1 cellular context compared by ENCODE assay signal in genomic region chr1:232599178-232600041, GRCh38.
TF ChIP-seq lines count a peak whose summit lies in the region.

No MANE protein-coding gene starts in this region.

TF ChIP-seq in HEK293, 187 proteins besides CTCF, POLR2A, EP300 and RAD21 (continued from another document and continues in another):
- TF ChIP-seq ZNF558 (tag by site-specific recombination; IDR thresholded peaks at IDR 0.05) (0 out of 2 replicates have a peak, but pooled peaks have one; percentile 56), BCL11B (tag by site-specific recombination; IDR thresholded peaks at IDR 0.05; ENCODE audit: low read depth) (0 out of 2 replicates have a peak, but pooled peaks have one; percentile 40), ZEB2 (tag by site-specific recombination; IDR thresholded peaks at IDR 0.05) (peak; percentile 91), ZNF624 (tag by site-specific recombination; IDR thresholded peaks at IDR 0.05) (no peak), SP3 (tag by site-specific recombination; IDR thresholded peaks at IDR 0.05) (peak; percentile 24; the same call in 1 of the 2 replicates), ATF2 (tag by site-specific recombination; IDR thresholded peaks at IDR 0.05; ENCODE audit: low read depth) (peak; percentile 75; the same call in 1 of the 2 replicates), PRDM10 (tag by site-specific recombination; IDR thresholded peaks at IDR 0.05) (peak; percentile 74), ZNF280C (tag by site-specific recombination; IDR thresholded peaks at IDR 0.05) (no peak), ZNF837 (tag by site-specific recombination; IDR thresholded peaks at IDR 0.05) (no peak), ZNF354C (tag by site-specific recombination; IDR thresholded peaks at IDR 0.05; ENCODE audit: borderline replicate concordance, low read depth) (no peak), HIC1 (tag by site-specific recombination; IDR thresholded peaks at IDR 0.05) (0 out of 2 replicates have a peak, but pooled peaks have one; percentile 21), ZNF394 (tag by site-specific recombination; IDR thresholded peaks at IDR 0.05; ENCODE audit: borderline replicate concordance) (no peak), YY2 (tag by site-specific recombination; IDR thresholded peaks at IDR 0.05) (no peak), MZF1 (tag by site-specific recombination; IDR thresholded peaks at IDR 0.05; ENCODE audit: borderline replicate concordance) (peak; percentile 39; the same call in 1 of the 2 replicates), ZXDB (tag by site-specific recombination; IDR thresholded peaks at IDR 0.05) (peak; percentile 85; the same call in 1 of the 2 replicates), ZNF324 (tag by site-specific recombination; IDR thresholded peaks at IDR 0.05) (peak; percentile 40; the same call in 1 of the 2 replicates), ZSCAN18 (tag by site-specific recombination; IDR thresholded peaks at IDR 0.05) (peak; percentile 76; the same call in 1 of the 2 replicates), ZNF501 (tag by site-specific recombination; IDR thresholded peaks at IDR 0.05) (peak; percentile 51; the same call in 1 of the 2 replicates), ZNF654 (tag by site-specific recombination; IDR thresholded peaks at IDR 0.05; ENCODE audit: low read depth) (no peak), TRIM28 (IDR thresholded peaks at IDR 0.05; ENCODE audit: borderline replicate concordance, low read length) (0 out of 2 replicates have a peak, but pooled peaks have one; percentile 74), ZNF548 (tag by site-specific recombination; IDR thresholded peaks at IDR 0.05) (peak; percentile 46; the same call in 1 of the 2 replicates), ZNF529 (tag by site-specific recombination; IDR thresholded peaks at IDR 0.05; ENCODE audit: insufficient replicate concordance) (no peak), ZNF561 (tag by site-specific recombination; IDR thresholded peaks at IDR 0.05; ENCODE audit: borderline replicate concordance) (peak; percentile 57; the same call in 1 of the 2 replicates), ZNF175 (tag by site-specific recombination; IDR thresholded peaks at IDR 0.05) (no peak), HOXA7 (CRISPR knock-in tag; IDR thresholded peaks at IDR 0.05; ENCODE audit: borderline replicate concordance) (no peak), ZNF37A (tag by site-specific recombination; IDR thresholded peaks at IDR 0.05) (no peak), ZNF677 (tag by site-specific recombination; IDR thresholded peaks at IDR 0.05) (0 out of 2 replicates have a peak, but pooled peaks have one; percentile 6), ZBTB1 (tag by site-specific recombination; IDR thresholded peaks at IDR 0.05) (peak; percentile 32; the same call in 1 of the 2 replicates), ZFP69B (tag by site-specific recombination; IDR thresholded peaks at IDR 0.05) (no peak; the same call in 1 of the 2 replicates), ZNF623 (tag by site-specific recombination; IDR thresholded peaks at IDR 0.05) (no peak; the same call in 1 of the 2 replicates), GLI4 (tag by site-specific recombination; IDR thresholded peaks at IDR 0.05) (no peak), SP7 (tag by site-specific recombination; IDR thresholded peaks at IDR 0.05) (peak; percentile 85), ZFP3 (tag by site-specific recombination; IDR thresholded peaks at IDR 0.05; ENCODE audit: low read depth) (no peak; the same call in 1 of the 2 replicates), ZNF10 (tag by site-specific recombination; IDR thresholded peaks at IDR 0.05) (no peak), ZNF18 (tag by site-specific recombination; IDR thresholded peaks at IDR 0.05) (0 out of 2 replicates have a peak, but pooled peaks have one; percentile 59), ZNF423 (tag by site-specific recombination; IDR thresholded peaks at IDR 0.05) (0 out of 2 replicates have a peak, but pooled peaks have one; percentile 39), KLF9 (tag by site-specific recombination; IDR thresholded peaks at IDR 0.05; ENCODE audit: low read depth) (no peak), PRDM4 (tag by site-specific recombination; IDR thresholded peaks at IDR 0.05) (peak; percentile 41; the same call in 1 of the 2 replicates), ZNF335 (tag by site-specific recombination; conservative IDR thresholded peaks at IDR 0.05) (peak; percentile 13; the same call in 1 of the 2 replicates), KLF10 (tag by site-specific recombination; IDR thresholded peaks at IDR 0.05) (peak; percentile 59), GFI1B (tag by site-specific recombination; IDR thresholded peaks at IDR 0.05) (0 out of 2 replicates have a peak, but pooled peaks have one; percentile 23), SCRT1 (tag by site-specific recombination; IDR thresholded peaks at IDR 0.05; ENCODE audit: borderline replicate concordance) (0 out of 2 replicates have a peak, but pooled peaks have one; percentile 39)
